Comparison of ENCODE assay signal across 8 cellular contexts in the genomic region with DNA sequence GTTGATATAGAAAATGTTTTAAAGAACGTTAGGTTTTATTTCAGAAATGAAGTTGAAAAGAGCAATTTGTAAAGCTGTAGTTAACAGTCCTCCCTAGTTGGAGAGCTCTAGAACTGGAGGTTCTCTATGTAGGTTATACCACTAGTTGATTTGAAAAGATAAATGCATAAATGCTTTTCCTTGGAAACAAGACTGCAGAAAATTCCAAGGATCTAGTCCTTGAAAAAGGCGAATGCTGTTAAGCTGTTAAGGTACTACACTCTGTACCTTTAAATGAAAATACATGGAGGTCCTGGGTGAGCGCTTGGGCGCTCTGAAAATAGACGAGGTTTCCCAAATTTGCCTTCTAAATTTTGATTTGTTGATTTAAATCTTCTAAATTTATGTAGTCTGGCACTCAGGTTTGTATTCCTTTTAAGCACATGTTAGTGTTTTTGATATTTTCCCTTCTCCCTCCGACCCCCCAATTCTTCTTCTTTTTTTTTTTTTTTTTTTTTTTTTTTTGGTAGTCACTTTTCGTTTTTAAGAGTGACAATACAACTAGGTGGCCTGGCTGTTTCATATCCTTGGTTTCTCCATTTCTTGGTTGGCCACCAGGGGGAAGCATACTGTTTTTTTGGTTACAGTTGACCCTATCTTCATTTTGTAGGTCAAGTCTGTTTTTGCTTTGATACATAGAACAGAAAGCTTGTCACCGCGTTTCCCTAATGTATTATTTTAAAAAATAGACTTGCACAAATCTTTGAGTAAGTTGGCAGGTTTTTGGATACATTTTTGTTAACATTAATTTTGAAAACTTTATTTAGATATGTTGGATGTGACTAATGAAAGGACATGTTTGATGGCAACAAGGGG. TPM values are rescaled to one million over a fixed set of nuclear protein-coding genes. Genes with fewer than 3 reads are reported as not detected.
A peak's percentile ranks its signal among the peaks of the same experiment; 100 is the strongest.
DNase-seq lines count a peak whose midpoint lies in the region; ATAC-seq and TF ChIP-seq lines count a peak whose summit lies in the region.

No MANE protein-coding gene starts in this region.

- H3K4me3 ChIP-seq in SU-DHL-6 (ENCODE audit: insufficient read depth, low read length, poor library complexity, severe bottlenecking) = peak overlapping the region; percentile 79
- H3K4me3 ChIP-seq in right cardiac atrium (ENCODE audit: low read length) = peak overlapping the region; percentile 49

- peaks cover 2% of the 10 kb centered on the region in 2 donors for H3K36me3 Mint-ChIP-seq in CD14-positive monocyte

- no peaks in the 10 kb centered on the region for H3K9me3 ChIP-seq in SU-DHL-6 (ENCODE audit: insufficient read depth, low read length)
- no peaks in the 10 kb centered on the region for H3K9me3 ChIP-seq in right cardiac atrium (ENCODE audit: control insufficient read depth, low read length)

- TF ChIP-seq CTCF in CD14-positive monocyte (IDR thresholded peaks at IDR 0.05) = peak; percentile 80
- TF ChIP-seq CTCF in SU-DHL-6 (IDR thresholded peaks at IDR 0.05; ENCODE audit: insufficient read depth, low read length, poor library complexity, severe bottlenecking) = peak; percentile 94

- H3K4me2 ChIP-seq in SU-DHL-6 (ENCODE audit: low read depth, low read length, poor library complexity, severe bottlenecking) = peak overlapping the region; percentile 77

- DNase-seq in CD14-positive monocyte (ENCODE audit: low spot score) (no peak), NCI-H1105 (lab: John Stamatoyannopoulos, UW) (peak; percentile 56), amniotic epithelial cell (ENCODE audit: low read depth) (peak; percentile 70), right cardiac atrium (peak in 2 of 3 donors; percentile 28 to 53), retina (peak; percentile 71)

- peak overlapping the region; percentile 76 for H3K9ac ChIP-seq in SU-DHL-6 (ENCODE audit: low read length)

- peaks cover 29% of the 10 kb centered on the region for H3K4me1 Mint-ChIP-seq in CD14-positive monocyte

- H3K27me3 ChIP-seq in SU-DHL-6 (ENCODE audit: low read length) (no peaks in the 10 kb centered on the region), right cardiac atrium (ENCODE audit: control insufficient read depth, insufficient read depth) (no peaks in the 10 kb centered on the region)

- H3K27ac ChIP-seq in SU-DHL-6 (ENCODE audit: low read depth, low read length) (peak overlapping the region; percentile 89), right cardiac atrium (ENCODE audit: low read length) (no peak overlapping the region)

- H3K36me3 ChIP-seq in SU-DHL-6 (ENCODE audit: low read length) = peaks cover 28% of the 10 kb centered on the region

- no peaks in the 10 kb centered on the region for H3K9me2 ChIP-seq in SU-DHL-6 (replicated peaks; ENCODE audit: insufficient read depth, low read length)

- H4K20me1 ChIP-seq in SU-DHL-6 (ENCODE audit: low read depth, low read length) = peaks cover 12% of the 10 kb centered on the region; the same call in 1 of the 2 replicates

- peaks cover 37% of the 10 kb centered on the region for H3F3A ChIP-seq in SU-DHL-6 (ENCODE audit: insufficient read depth)

- H3K4me1 ChIP-seq in right cardiac atrium (ENCODE audit: control insufficient read depth, insufficient read depth, low read length) = no peaks in the 10 kb centered on the region

- peak overlapping the region; percentile 70 for H2AFZ ChIP-seq in SU-DHL-6 (ENCODE audit: low read depth, low read length, severe bottlenecking)

- ATAC-seq in GM21526 (IDR thresholded peaks at IDR 0.05; ENCODE audit: low FRiP score, unreplicated experiment) (peak; percentile 45), right cardiac atrium (peak; percentile 46 to 52), GM19467 (IDR thresholded peaks at IDR 0.05; ENCODE audit: unreplicated experiment) (no peak)

- H3K27ac Mint-ChIP-seq in CD14-positive monocyte = peak overlapping the region in 3 of 7 donors; percentile 77 to 83 (median 81)

- WGBS in right cardiac atrium = 14% methylated on average over 9 of the region's 9 CpGs

- intact Hi-C loops in CD14-positive monocyte (cut with micrococcal nuclease) = loop anchor here (5.0 to 10.0 kb wide), 3 partner anchors 77 to 139 kb away; a partner anchor contains a TSS
- intact Hi-C loops in right cardiac atrium (cut with DNase I) = no loop called here

- H3K27me3 Mint-ChIP-seq in CD14-positive monocyte (ENCODE audit: low read depth in 3 of 3) = peaks cover 4 to 26% (median 13%) of the 10 kb centered on the region in 3 donors

- peaks cover 65% of the 10 kb centered on the region for H3K79me2 ChIP-seq in SU-DHL-6 (ENCODE audit: insufficient read depth, low read length)

- peaks cover 0 to 8% (median 3%) of the 10 kb centered on the region in 7 donors for H3K9me3 Mint-ChIP-seq in CD14-positive monocyte

- peak overlapping the region; percentile 94 to 96 for H3K4me3 Mint-ChIP-seq in CD14-positive monocyte

RNA-seq across cellular contexts. Expression of a gene that starts 2.7 kb away (rescaled TPM):
- polyA plus RNA-seq in CD14-positive monocyte (under 1 TPM; 0.05 to 0.15 TPM), right cardiac atrium (0.75 TPM)
- total RNA-seq in right cardiac atrium = 1 to 10 TPM; 2.3 to 3.3 (median 3.0) TPM

RNA-seq across cellular contexts. Expression of a gene that starts 34.2 kb away (rescaled TPM):
- polyA plus RNA-seq in CD14-positive monocyte = not detected
- 10 to 100 TPM in 3 of 4 donors, 1 to 10 TPM in 1; 9.2 to 33.1 (median 25.2) TPM for total RNA-seq in right cardiac atrium
- 18.6 TPM for polyA plus RNA-seq in right cardiac atrium

Comparison
In these comparisons a context has a peak if more than half of its experiments do, and no peak if none do; other contexts are left out.
1. RNA of a gene that starts 34.2 kb away (polyA plus RNA-seq): 18.6 TPM in right cardiac atrium (single experiment); not detected in CD14-positive monocyte; every median in the first group is over 10 times any median in the second.
2. intact Hi-C loops: an anchor here in CD14-positive monocyte (5.0 to 10.0 kb wide); none called in right cardiac atrium.